8 cellular contexts compared by ENCODE assay signal in genomic region chr9:98807811-98808195, GRCh38. TPM values are rescaled to one million over a fixed set of nuclear protein-coding genes. Genes with fewer than 3 reads are reported as not detected.
DNase-seq lines count a peak whose midpoint lies in the region; ATAC-seq and TF ChIP-seq lines count a peak whose summit lies in the region.

No MANE protein-coding gene starts in this region.

- dilution Hi-C loops in mammary epithelial cell (cut with HindIII; ENCODE audit: low sequenced_read_pairs): loop anchor here (5.0 kb wide), 2 partner anchors 41 to 334 kb away; no protein-coding TSS in a partner anchor

- no peaks in the 10 kb centered on the region for H4K20me1 ChIP-seq in mammary epithelial cell (ENCODE audit: insufficient read depth, low read length)

- H3K36me3 ChIP-seq in mammary epithelial cell (ENCODE audit: insufficient read depth, low read length): no peaks in the 10 kb centered on the region
- H3K36me3 ChIP-seq in lung (ENCODE audit: control insufficient read depth in 2 of 2, insufficient read depth in 2 of 2, low read length in 2 of 2): no peaks in the 10 kb centered on the region
- no peaks in the 10 kb centered on the region for H3K36me3 ChIP-seq in tibial nerve

- no peak for TF ChIP-seq EP300 in tibial nerve (IDR thresholded peaks at IDR 0.05)

- H2AFZ ChIP-seq in mammary epithelial cell (ENCODE audit: low read depth, low read length): peak overlapping the region; percentile 70

- H3K4me3 ChIP-seq in mammary epithelial cell (replicated peaks in 1 of 3; ENCODE audit: insufficient read depth in 1 of 3, low read depth in 2 of 3, low read length in 3 of 3) (peak overlapping the region; percentile 39 to 50 (median 49)), lung (peak overlapping the region; percentile 39), tibial nerve (peak overlapping the region; percentile 38 to 61 (median 48))

- no TSS peak for BruUV-seq in mammary epithelial cell (replicated peaks; lab: Mats Ljungman, UMichigan)

- TF ChIP-seq POLR2A in tibial nerve (IDR thresholded peaks at IDR 0.05): no peak

- CTCF ChIA-PET in mammary epithelial cell (lab: Charles Lee; ENCODE audit: low non-redundant PET): interaction anchor here (0.5 kb wide), 1 partner anchor 105 kb away, joined by 4 read pairs; no protein-coding TSS in a partner anchor

- intact Hi-C loops in Right ventricle myocardium superior (cut with DNase I) (no loop called here), left cardiac atrium (cut with DNase I) (no loop called here), mammary epithelial cell (cut with micrococcal nuclease) (no loop called here)

- H3K4me1 ChIP-seq in mammary epithelial cell (ENCODE audit: insufficient read depth, low read length) (peaks cover 43% of the 10 kb centered on the region), lung (ENCODE audit: control insufficient read depth in 2 of 2, insufficient read depth in 2 of 2, low read length in 2 of 2) (peaks cover 0 to 2% of the 10 kb centered on the region in 2 donors), tibial nerve (peaks cover 0 to 23% (median 14%) of the 10 kb centered on the region in 4 donors)

- ATAC-seq in Right ventricle myocardium superior (ENCODE audit: poor library complexity): peak; percentile 9
- no peak for ATAC-seq in left cardiac atrium
- ATAC-seq in lung (ENCODE audit: insufficient read depth, low FRiP score): no peak
- ATAC-seq in GM21786 (IDR thresholded peaks at IDR 0.05; ENCODE audit: unreplicated experiment): no peak

- no peaks in the 10 kb centered on the region for H3K79me2 ChIP-seq in mammary epithelial cell (ENCODE audit: insufficient read depth, low read length)

- H3K9me3 ChIP-seq in mammary epithelial cell (replicated peaks; ENCODE audit: insufficient read depth, low read length): no peaks in the 10 kb centered on the region
- H3K9me3 ChIP-seq in lung (ENCODE audit: control insufficient read depth in 2 of 2, insufficient read depth in 1 of 2, low read length in 1 of 2): no peaks in the 10 kb centered on the region
- H3K9me3 ChIP-seq in tibial nerve: no peaks in the 10 kb centered on the region

- DNase-seq in Right ventricle myocardium superior: no peak
- DNase-seq in left cardiac atrium: no peak
- peak; percentile 27 for DNase-seq in NCI-H2171 (lab: John Stamatoyannopoulos, UW)
- DNase-seq in mammary epithelial cell: no peak
- DNase-seq in lung (ENCODE audit: low spot score): no peak
- DNase-seq in tibial nerve (ENCODE audit: low spot score in 2 of 2): no peak
- no peak for DNase-seq in COLO829 (ENCODE audit: low spot score)

- H3K27me3 ChIP-seq in mammary epithelial cell (ENCODE audit: insufficient read depth, low read length) (no peaks in the 10 kb centered on the region), lung (ENCODE audit: control insufficient read depth, insufficient read depth) (no peaks in the 10 kb centered on the region), tibial nerve (peaks cover 0 to 20% of the 10 kb centered on the region in 2 donors)

- TF ChIP-seq CTCF in mammary epithelial cell (conservative IDR thresholded peaks at IDR 0.05 in 1 of 2, IDR thresholded peaks at IDR 0.05 in 1 of 2; ENCODE audit: extremely low read depth in 1 of 2, insufficient read depth in 1 of 2, low read depth in 1 of 2, low read length in 2 of 2) (no peak), lung (IDR thresholded peaks at IDR 0.05; ENCODE audit: control extremely low read depth, extremely low read depth) (no peak), tibial nerve (IDR thresholded peaks at IDR 0.05) (no peak)

- in situ Hi-C loops in mammary epithelial cell (cut with MboI; ENCODE audit: low sequenced_read_pairs in 2 of 2): no loop called here

- H3K4me2 ChIP-seq in mammary epithelial cell (ENCODE audit: insufficient read depth, low read depth, low read length): peak overlapping the region; percentile 95

- H3K27ac ChIP-seq in mammary epithelial cell (ENCODE audit: insufficient read depth, low read depth, low read length) (no peak overlapping the region), lung (ENCODE audit: low read depth in 1 of 2, low read length in 1 of 2) (no peak overlapping the region), tibial nerve (peak overlapping the region in 2 of 4 donors; percentile 46 to 50)

- no peak overlapping the region for H3K9ac ChIP-seq in mammary epithelial cell (ENCODE audit: insufficient read depth, low read length)

- WGBS in mammary epithelial cell (ENCODE audit: low coverage, missing lambda C conversion rate): 5% methylated on average over 14 of the region's 46 CpGs
- WGBS in lung, 2 donors: 0 to 1% methylated on average over 36 to 46 of the region's 46 CpGs
- 0 to 1% methylated on average over 10 to 36 of the region's 46 CpGs for WGBS in tibial nerve, 2 donors

RNA-seq across cellular contexts. Expression of gene GALNT12, which starts 0.3 kb away (rescaled TPM):
- total RNA-seq in Right ventricle myocardium superior (0.43 TPM), left cardiac atrium (1 to 10 TPM in 1 of 2 donors, under 1 TPM in 1; 0.91 to 1.1 TPM), mammary epithelial cell (under 1 TPM; 0.17 to 0.80 TPM), lung (10 to 100 TPM; 26.3 to 35.0 TPM), tibial nerve (1 to 10 TPM; 1.8 to 6.0 (median 3.5) TPM)
- polyA plus RNA-seq in mammary epithelial cell (0.63 TPM), lung (10 to 100 TPM in 1 of 2 donors, 1 to 10 TPM in 1; 7.9 to 13.9 TPM)
- 13.2 TPM for polyA minus RNA-seq in mammary epithelial cell

RNA-seq across cellular contexts. Expression of gene ANKS6, which starts 11.4 kb away (rescaled TPM):
- total RNA-seq in Right ventricle myocardium superior: 3.0 TPM
- total RNA-seq in left cardiac atrium: 1 to 10 TPM; 6.5 to 7.4 TPM
- 10 to 100 TPM in 1 of 2 donors, 1 to 10 TPM in 1; 6.2 to 19.5 TPM for total RNA-seq in mammary epithelial cell
- 10.3 TPM for polyA plus RNA-seq in mammary epithelial cell
- 25.7 TPM for polyA minus RNA-seq in mammary epithelial cell
- 10 to 100 TPM; 25.8 to 35.5 TPM for total RNA-seq in lung
- polyA plus RNA-seq in lung: 10 to 100 TPM; 16.7 to 24.2 TPM
- total RNA-seq in tibial nerve: 10 to 100 TPM; 13.8 to 46.2 (median 27.9) TPM
